ENCODE assay signal across 1 cellular context in genomic region chr3:184284696-184285095, GRCh38.
TF ChIP-seq lines count a peak whose summit lies in the region.

No MANE protein-coding gene starts in this region.

TF ChIP-seq in H1, 55 proteins besides CTCF, POLR2A, EP300 and RAD21:
- TF ChIP-seq SIN3A (conservative IDR thresholded peaks at IDR 0.05 in 1 of 2, IDR thresholded peaks at IDR 0.05 in 1 of 2; ENCODE audit: low read depth in 1 of 2, low read length in 2 of 2) = peak; percentile 75 to 81; a peak in 3 of 4 replicates
- 0 out of 2 replicates have a peak, but pooled peaks have one; percentile 37 for TF ChIP-seq SP1 (IDR thresholded peaks at IDR 0.05; ENCODE audit: low read depth, low read length)
- no peak for TF ChIP-seq KDM1A (IDR thresholded peaks at IDR 0.05; ENCODE audit: borderline replicate concordance, low read length)
- TF ChIP-seq ASH2L (IDR thresholded peaks at IDR 0.05; ENCODE audit: low read length) = no peak
- TF ChIP-seq CBX5 (IDR thresholded peaks at IDR 0.05; ENCODE audit: low read depth, low read length) = no peak
- TF ChIP-seq TCF12 (IDR thresholded peaks at IDR 0.05; ENCODE audit: low read depth, low read length) = 0 out of 2 replicates have a peak, but pooled peaks have one; percentile 22
- TF ChIP-seq MAX (IDR thresholded peaks at IDR 0.05) = 0 out of 2 replicates have a peak, but pooled peaks have one; percentile 22
